Comparison of ENCODE assay signal across 1 cellular context in genomic region chr5:132788508-132788907, GRCh38.
TF ChIP-seq lines count a peak whose summit lies in the region.

No MANE protein-coding gene starts in this region.

TF ChIP-seq in GM23338, 12 proteins besides CTCF, POLR2A, EP300 and RAD21 (continued from another document):
- no peak for TF ChIP-seq ZNF462 (CRISPR knock-in tag; IDR thresholded peaks at IDR 0.05)
- no peak for TF ChIP-seq EZH2phosphoT487 (IDR thresholded peaks at IDR 0.05; ENCODE audit: unreplicated experiment)
- TF ChIP-seq POLR2AphosphoS5 (IDR thresholded peaks at IDR 0.05; ENCODE audit: low read depth) = no peak
- TF ChIP-seq, protein P1, sequence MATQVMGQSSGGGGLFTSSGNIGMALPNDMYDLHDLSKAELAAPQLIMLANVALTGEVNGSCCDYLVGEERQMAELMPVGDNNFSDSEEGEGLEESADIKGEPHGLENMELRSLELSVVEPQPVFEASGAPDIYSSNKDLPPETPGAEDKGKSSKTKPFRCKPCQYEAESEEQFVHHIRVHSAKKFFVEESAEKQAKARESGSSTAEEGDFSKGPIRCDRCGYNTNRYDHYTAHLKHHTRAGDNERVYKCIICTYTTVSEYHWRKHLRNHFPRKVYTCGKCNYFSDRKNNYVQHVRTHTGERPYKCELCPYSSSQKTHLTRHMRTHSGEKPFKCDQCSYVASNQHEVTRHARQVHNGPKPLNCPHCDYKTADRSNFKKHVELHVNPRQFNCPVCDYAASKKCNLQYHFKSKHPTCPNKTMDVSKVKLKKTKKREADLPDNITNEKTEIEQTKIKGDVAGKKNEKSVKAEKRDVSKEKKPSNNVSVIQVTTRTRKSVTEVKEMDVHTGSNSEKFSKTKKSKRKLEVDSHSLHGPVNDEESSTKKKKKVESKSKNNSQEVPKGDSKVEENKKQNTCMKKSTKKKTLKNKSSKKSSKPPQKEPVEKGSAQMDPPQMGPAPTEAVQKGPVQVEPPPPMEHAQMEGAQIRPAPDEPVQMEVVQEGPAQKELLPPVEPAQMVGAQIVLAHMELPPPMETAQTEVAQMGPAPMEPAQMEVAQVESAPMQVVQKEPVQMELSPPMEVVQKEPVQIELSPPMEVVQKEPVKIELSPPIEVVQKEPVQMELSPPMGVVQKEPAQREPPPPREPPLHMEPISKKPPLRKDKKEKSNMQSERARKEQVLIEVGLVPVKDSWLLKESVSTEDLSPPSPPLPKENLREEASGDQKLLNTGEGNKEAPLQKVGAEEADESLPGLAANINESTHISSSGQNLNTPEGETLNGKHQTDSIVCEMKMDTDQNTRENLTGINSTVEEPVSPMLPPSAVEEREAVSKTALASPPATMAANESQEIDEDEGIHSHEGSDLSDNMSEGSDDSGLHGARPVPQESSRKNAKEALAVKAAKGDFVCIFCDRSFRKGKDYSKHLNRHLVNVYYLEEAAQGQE (IDR thresholded peaks at IDR 0.05; ENCODE audit: unreplicated experiment) = no peak
- no peak for TF ChIP-seq STAT1 (IDR thresholded peaks at IDR 0.05; ENCODE audit: unreplicated experiment)
- no peak for TF ChIP-seq CREB1 (CRISPR knock-in tag; IDR thresholded peaks at IDR 0.05; ENCODE audit: low read depth)
